In the genomic region with DNA sequence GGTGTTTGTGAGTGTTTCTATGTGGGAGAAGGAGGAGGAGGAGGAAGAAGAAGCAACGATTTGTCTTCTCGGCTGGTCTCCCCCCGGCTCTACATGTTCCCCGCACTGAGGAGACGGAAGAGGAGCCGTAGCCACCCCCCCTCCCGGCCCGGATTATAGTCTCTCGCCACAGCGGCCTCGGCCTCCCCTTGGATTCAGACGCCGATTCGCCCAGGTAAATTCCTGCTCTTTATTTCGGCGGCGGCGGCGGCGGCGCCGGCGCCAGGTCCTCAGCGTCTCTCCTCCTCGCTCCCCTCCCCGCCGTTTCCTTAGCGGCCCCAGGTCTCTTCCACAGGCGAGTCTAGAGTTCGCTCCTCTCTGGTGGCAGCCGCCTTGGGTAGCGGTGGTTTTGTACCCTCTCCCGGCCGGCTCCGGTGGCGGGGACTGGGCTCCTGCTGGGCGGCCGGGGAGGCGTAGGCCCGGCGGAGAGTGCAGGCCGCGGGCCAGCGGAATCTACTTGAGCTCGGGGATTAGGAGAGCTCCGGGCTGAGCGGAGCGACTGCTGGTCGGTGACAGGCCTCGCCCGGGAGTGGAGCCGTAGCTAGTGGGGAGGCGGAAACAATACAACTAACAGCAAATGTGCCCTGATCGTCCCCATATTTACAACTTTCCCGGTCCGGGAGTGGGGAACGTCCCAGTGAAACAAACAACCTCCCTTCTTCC, we compare ENCODE assay signal across 1 cellular context.
TF ChIP-seq lines count a peak whose summit lies in the region.

No MANE protein-coding gene starts in this region.

TF ChIP-seq in HepG2, 621 proteins besides CTCF, POLR2A, EP300 and RAD21 (continued from another document and continues in another):
- TF ChIP-seq ZNF496 (CRISPR knock-in tag; IDR thresholded peaks at IDR 0.05; ENCODE audit: insufficient replicate concordance) (no peak), ZIK1 (CRISPR knock-in tag; IDR thresholded peaks at IDR 0.05; ENCODE audit: borderline replicate concordance, low read depth) (no peak), ZNF350 (CRISPR knock-in tag; IDR thresholded peaks at IDR 0.05; ENCODE audit: borderline replicate concordance, low read depth) (peak; percentile 38; the same call in 1 of the 2 replicates), ZNF549 (CRISPR knock-in tag; IDR thresholded peaks at IDR 0.05) (no peak), DR1 (CRISPR knock-in tag; IDR thresholded peaks at IDR 0.05) (0 out of 2 replicates have a peak, but pooled peaks have one; percentile 30), ZNF10 (CRISPR knock-in tag; IDR thresholded peaks at IDR 0.05; ENCODE audit: borderline replicate concordance, low read depth) (no peak), ESRRA (CRISPR knock-in tag; IDR thresholded peaks at IDR 0.05; ENCODE audit: low read depth) (no peak), ZNF546 (CRISPR knock-in tag; conservative IDR thresholded peaks at IDR 0.05) (no peak), IRX3 (CRISPR knock-in tag; IDR thresholded peaks at IDR 0.05; ENCODE audit: borderline replicate concordance, low read depth) (0 out of 2 replicates have a peak, but pooled peaks have one; percentile 47), ZKSCAN5 (CRISPR knock-in tag; IDR thresholded peaks at IDR 0.05) (no peak), ZFAT (CRISPR knock-in tag; conservative IDR thresholded peaks at IDR 0.05) (no peak), SMAD1 (CRISPR knock-in tag; IDR thresholded peaks at IDR 0.05; ENCODE audit: borderline replicate concordance, low read depth) (no peak), ZNF329 (CRISPR knock-in tag; IDR thresholded peaks at IDR 0.05; ENCODE audit: low read depth) (no peak), SMAD9 (CRISPR knock-in tag; IDR thresholded peaks at IDR 0.05) (no peak), ZNF709 (CRISPR knock-in tag; IDR thresholded peaks at IDR 0.05) (peak; percentile 75), ZNF512 (CRISPR knock-in tag; IDR thresholded peaks at IDR 0.05) (no peak), TGIF2 (CRISPR knock-in tag; IDR thresholded peaks at IDR 0.05) (no peak; the same call in 1 of the 2 replicates), ETV5 (CRISPR knock-in tag; IDR thresholded peaks at IDR 0.05; ENCODE audit: borderline replicate concordance) (no peak; the same call in 1 of the 2 replicates), ZNF432 (CRISPR knock-in tag; IDR thresholded peaks at IDR 0.05; ENCODE audit: borderline replicate concordance) (no peak), ZNF430 (CRISPR knock-in tag; IDR thresholded peaks at IDR 0.05) (peak; percentile 51; the same call in 1 of the 2 replicates), YEATS2 (CRISPR knock-in tag; IDR thresholded peaks at IDR 0.05; ENCODE audit: borderline replicate concordance) (no peak), JARID2 (CRISPR knock-in tag; IDR thresholded peaks at IDR 0.05; ENCODE audit: insufficient replicate concordance) (no peak), ZNF773 (CRISPR knock-in tag; IDR thresholded peaks at IDR 0.05; ENCODE audit: borderline replicate concordance) (no peak; the same call in 1 of the 2 replicates), RAD51 (IDR thresholded peaks at IDR 0.05; ENCODE audit: borderline replicate concordance) (no peak), MNT (IDR thresholded peaks at IDR 0.05) (no peak), ZNF740 (CRISPR knock-in tag; IDR thresholded peaks at IDR 0.05) (no peak), MTF1 (CRISPR knock-in tag; IDR thresholded peaks at IDR 0.05) (no peak; the same call in 1 of the 2 replicates), PAX8 (CRISPR knock-in tag; IDR thresholded peaks at IDR 0.05; ENCODE audit: borderline replicate concordance) (no peak), TBP (CRISPR knock-in tag; IDR thresholded peaks at IDR 0.05) (no peak), ZNF780A (CRISPR knock-in tag; IDR thresholded peaks at IDR 0.05) (no peak), THAP11 (CRISPR knock-in tag; IDR thresholded peaks at IDR 0.05) (no peak), FOXM1 (CRISPR knock-in tag; IDR thresholded peaks at IDR 0.05) (no peak), ZNF335 (CRISPR knock-in tag; IDR thresholded peaks at IDR 0.05) (no peak), MIER3 (CRISPR knock-in tag; IDR thresholded peaks at IDR 0.05; ENCODE audit: borderline replicate concordance) (no peak), ZMAT3 (CRISPR knock-in tag; conservative IDR thresholded peaks at IDR 0.05) (peak; percentile 37; the same call in 1 of the 2 replicates)
- TF ChIP-seq, protein P1, sequence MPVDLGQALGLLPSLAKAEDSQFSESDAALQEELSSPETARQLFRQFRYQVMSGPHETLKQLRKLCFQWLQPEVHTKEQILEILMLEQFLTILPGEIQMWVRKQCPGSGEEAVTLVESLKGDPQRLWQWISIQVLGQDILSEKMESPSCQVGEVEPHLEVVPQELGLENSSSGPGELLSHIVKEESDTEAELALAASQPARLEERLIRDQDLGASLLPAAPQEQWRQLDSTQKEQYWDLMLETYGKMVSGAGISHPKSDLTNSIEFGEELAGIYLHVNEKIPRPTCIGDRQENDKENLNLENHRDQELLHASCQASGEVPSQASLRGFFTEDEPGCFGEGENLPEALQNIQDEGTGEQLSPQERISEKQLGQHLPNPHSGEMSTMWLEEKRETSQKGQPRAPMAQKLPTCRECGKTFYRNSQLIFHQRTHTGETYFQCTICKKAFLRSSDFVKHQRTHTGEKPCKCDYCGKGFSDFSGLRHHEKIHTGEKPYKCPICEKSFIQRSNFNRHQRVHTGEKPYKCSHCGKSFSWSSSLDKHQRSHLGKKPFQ (CRISPR knock-in tag; IDR thresholded peaks at IDR 0.05; ENCODE audit: insufficient replicate concordance) = no peak
- TF ChIP-seq, protein P2, sequence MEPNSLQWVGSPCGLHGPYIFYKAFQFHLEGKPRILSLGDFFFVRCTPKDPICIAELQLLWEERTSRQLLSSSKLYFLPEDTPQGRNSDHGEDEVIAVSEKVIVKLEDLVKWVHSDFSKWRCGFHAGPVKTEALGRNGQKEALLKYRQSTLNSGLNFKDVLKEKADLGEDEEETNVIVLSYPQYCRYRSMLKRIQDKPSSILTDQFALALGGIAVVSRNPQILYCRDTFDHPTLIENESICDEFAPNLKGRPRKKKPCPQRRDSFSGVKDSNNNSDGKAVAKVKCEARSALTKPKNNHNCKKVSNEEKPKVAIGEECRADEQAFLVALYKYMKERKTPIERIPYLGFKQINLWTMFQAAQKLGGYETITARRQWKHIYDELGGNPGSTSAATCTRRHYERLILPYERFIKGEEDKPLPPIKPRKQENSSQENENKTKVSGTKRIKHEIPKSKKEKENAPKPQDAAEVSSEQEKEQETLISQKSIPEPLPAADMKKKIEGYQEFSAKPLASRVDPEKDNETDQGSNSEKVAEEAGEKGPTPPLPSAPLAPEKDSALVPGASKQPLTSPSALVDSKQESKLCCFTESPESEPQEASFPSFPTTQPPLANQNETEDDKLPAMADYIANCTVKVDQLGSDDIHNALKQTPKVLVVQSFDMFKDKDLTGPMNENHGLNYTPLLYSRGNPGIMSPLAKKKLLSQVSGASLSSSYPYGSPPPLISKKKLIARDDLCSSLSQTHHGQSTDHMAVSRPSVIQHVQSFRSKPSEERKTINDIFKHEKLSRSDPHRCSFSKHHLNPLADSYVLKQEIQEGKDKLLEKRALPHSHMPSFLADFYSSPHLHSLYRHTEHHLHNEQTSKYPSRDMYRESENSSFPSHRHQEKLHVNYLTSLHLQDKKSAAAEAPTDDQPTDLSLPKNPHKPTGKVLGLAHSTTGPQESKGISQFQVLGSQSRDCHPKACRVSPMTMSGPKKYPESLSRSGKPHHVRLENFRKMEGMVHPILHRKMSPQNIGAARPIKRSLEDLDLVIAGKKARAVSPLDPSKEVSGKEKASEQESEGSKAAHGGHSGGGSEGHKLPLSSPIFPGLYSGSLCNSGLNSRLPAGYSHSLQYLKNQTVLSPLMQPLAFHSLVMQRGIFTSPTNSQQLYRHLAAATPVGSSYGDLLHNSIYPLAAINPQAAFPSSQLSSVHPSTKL (CRISPR knock-in tag; IDR thresholded peaks at IDR 0.05) = no peak
- TF ChIP-seq, protein P3, sequence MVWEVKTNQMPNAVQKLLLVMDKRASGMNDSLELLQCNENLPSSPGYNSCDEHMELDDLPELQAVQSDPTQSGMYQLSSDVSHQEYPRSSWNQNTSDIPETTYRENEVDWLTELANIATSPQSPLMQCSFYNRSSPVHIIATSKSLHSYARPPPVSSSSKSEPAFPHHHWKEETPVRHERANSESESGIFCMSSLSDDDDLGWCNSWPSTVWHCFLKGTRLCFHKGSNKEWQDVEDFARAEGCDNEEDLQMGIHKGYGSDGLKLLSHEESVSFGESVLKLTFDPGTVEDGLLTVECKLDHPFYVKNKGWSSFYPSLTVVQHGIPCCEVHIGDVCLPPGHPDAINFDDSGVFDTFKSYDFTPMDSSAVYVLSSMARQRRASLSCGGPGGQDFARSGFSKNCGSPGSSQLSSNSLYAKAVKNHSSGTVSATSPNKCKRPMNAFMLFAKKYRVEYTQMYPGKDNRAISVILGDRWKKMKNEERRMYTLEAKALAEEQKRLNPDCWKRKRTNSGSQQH (CRISPR knock-in tag; IDR thresholded peaks at IDR 0.05; ENCODE audit: low read depth) = no peak
- TF ChIP-seq, protein P4, sequence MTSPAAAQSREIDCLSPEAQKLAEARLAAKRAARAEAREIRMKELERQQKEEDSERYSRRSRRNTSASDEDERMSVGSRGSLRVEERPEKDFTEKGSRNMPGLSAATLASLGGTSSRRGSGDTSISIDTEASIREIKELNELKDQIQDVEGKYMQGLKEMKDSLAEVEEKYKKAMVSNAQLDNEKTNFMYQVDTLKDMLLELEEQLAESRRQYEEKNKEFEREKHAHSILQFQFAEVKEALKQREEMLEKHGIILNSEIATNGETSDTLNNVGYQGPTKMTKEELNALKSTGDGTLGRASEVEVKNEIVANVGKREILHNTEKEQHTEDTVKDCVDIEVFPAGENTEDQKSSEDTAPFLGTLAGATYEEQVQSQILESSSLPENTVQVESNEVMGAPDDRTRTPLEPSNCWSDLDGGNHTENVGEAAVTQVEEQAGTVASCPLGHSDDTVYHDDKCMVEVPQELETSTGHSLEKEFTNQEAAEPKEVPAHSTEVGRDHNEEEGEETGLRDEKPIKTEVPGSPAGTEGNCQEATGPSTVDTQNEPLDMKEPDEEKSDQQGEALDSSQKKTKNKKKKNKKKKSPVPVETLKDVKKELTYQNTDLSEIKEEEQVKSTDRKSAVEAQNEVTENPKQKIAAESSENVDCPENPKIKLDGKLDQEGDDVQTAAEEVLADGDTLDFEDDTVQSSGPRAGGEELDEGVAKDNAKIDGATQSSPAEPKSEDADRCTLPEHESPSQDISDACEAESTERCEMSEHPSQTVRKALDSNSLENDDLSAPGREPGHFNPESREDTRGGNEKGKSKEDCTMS (CRISPR knock-in tag; conservative IDR thresholded peaks at IDR 0.05) = no peak
- TF ChIP-seq, protein P5, sequence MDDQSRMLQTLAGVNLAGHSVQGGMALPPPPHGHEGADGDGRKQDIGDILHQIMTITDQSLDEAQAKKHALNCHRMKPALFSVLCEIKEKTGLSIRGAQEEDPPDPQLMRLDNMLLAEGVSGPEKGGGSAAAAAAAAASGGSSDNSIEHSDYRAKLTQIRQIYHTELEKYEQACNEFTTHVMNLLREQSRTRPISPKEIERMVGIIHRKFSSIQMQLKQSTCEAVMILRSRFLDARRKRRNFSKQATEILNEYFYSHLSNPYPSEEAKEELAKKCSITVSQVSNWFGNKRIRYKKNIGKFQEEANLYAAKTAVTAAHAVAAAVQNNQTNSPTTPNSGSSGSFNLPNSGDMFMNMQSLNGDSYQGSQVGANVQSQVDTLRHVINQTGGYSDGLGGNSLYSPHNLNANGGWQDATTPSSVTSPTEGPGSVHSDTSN (CRISPR knock-in tag; IDR thresholded peaks at IDR 0.05; ENCODE audit: borderline replicate concordance) = no peak
- TF ChIP-seq, protein P6, sequence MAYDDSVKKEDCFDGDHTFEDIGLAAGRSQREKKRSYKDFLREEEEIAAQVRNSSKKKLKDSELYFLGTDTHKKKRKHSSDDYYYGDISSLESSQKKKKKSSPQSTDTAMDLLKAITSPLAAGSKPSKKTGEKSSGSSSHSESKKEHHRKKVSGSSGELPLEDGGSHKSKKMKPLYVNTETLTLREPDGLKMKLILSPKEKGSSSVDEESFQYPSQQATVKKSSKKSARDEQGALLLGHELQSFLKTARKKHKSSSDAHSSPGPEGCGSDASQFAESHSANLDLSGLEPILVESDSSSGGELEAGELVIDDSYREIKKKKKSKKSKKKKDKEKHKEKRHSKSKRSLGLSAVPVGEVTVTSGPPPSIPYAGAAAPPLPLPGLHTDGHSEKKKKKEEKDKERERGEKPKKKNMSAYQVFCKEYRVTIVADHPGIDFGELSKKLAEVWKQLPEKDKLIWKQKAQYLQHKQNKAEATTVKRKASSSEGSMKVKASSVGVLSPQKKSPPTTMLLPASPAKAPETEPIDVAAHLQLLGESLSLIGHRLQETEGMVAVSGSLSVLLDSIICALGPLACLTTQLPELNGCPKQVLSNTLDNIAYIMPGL (CRISPR knock-in tag; IDR thresholded peaks at IDR 0.05; ENCODE audit: borderline replicate concordance in 1 of 2, low read depth in 1 of 2) = peak in 1 of 2 experiments; percentile 86; a peak in 2 of 4 replicates
- TF ChIP-seq, protein P7, sequence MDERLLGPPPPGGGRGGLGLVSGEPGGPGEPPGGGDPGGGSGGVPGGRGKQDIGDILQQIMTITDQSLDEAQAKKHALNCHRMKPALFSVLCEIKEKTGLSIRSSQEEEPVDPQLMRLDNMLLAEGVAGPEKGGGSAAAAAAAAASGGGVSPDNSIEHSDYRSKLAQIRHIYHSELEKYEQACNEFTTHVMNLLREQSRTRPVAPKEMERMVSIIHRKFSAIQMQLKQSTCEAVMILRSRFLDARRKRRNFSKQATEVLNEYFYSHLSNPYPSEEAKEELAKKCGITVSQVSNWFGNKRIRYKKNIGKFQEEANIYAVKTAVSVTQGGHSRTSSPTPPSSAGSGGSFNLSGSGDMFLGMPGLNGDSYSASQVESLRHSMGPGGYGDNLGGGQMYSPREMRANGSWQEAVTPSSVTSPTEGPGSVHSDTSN (CRISPR knock-in tag; IDR thresholded peaks at IDR 0.05) = no peak
